In the genomic region with DNA sequence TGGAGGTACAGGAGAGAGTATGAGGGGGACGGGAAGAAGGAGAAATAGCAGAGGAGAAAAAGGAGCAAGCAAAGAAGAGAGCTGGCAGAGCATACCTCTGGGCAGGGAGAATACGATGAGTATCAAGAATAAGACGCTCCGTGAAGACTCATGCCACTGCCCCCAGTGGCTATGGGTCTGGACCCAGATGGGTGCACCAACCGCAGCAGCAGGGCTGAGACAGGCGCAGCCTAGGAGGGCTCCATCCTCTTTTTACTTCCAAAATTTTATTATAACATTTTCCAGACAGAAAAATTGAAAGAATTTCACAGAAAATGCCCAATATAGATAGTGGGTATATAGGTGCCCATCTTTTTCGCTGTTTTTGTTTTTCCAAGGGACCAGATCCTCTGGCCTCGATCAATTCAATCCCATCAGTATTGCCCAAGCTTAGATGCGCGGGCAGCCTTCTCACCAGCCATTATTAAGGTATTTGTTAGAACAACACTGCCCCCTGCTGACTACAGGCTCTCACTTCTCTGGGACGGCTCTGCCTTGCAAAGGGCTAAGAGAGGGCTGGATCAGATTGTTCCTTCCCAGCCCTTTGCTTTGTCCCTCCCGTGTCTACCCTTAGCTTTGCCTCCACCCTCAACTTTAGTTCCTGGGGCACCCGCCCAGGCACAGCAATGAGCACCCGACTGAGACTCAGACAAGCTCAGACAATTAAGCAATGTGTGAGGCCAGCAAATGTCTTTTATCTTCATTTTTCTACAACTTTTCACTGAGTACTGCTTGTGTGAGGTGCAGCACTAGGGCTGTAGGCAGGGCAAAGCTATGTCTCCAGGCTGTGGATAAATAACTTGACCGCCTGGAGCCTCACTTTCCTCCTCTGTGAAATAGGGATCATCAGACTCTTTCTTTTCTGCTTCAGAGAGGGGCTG, we compare ENCODE assay signal across 8 cellular contexts. TPM values are rescaled to one million over a fixed set of nuclear protein-coding genes. Genes with fewer than 3 reads are reported as not detected.
DNase-seq lines count a peak whose midpoint lies in the region; ATAC-seq, FAIRE-seq and TF ChIP-seq lines count a peak whose summit lies in the region.

No MANE protein-coding gene starts in this region.

- FAIRE-seq in GM12892 (lab: Jason Lieb, UNC): peak; percentile 91

- H3K27me3 ChIP-seq in skeletal muscle satellite cell (ENCODE audit: control insufficient read depth, insufficient read depth, low read length): peaks cover 11% of the 10 kb centered on the region

- ATAC-seq in HG02798 (IDR thresholded peaks at IDR 0.05; ENCODE audit: poor library complexity, unreplicated experiment): peak; percentile 89
- ATAC-seq in GM18858 (IDR thresholded peaks at IDR 0.05; ENCODE audit: unreplicated experiment): no peak

- DNase-seq in GM12892 (ENCODE audit: insufficient read length) (peak; percentile 29), NCI-H1436 treated with DMSO at 0.1 percent for 48 hours (lab: John Stamatoyannopoulos, UW) (peak; percentile 12), T-helper 2 cell (peak; percentile 4 to 68 (median 52)), anterior cingulate cortex (lab: John Stamatoyannopoulos, UW) (peak in 55 of 58 donors; percentile 6 to 86 (median 61)), hippocampal formation (lab: John Stamatoyannopoulos, UW) (peak; percentile 66 to 83)

- peak overlapping the region; percentile 28 for H3K9ac ChIP-seq in skeletal muscle satellite cell (ENCODE audit: low read depth, low read length)

- no peaks in the 10 kb centered on the region for H3K36me3 ChIP-seq in skeletal muscle satellite cell (ENCODE audit: insufficient read depth, low read length)

- TF ChIP-seq POLR2A in GM12892 (IDR thresholded peaks at IDR 0.05; ENCODE audit: low read depth, low read length): no peak

- H3K9me3 ChIP-seq in skeletal muscle satellite cell (replicated peaks; ENCODE audit: low read length): no peaks in the 10 kb centered on the region

- peaks cover 28% of the 10 kb centered on the region for H3K4me1 ChIP-seq in skeletal muscle satellite cell (ENCODE audit: control insufficient read depth, insufficient read depth, low read length)

- H3K4me3 ChIP-seq in skeletal muscle satellite cell (ENCODE audit: low read length): no peak overlapping the region

- H3K4me2 ChIP-seq in skeletal muscle satellite cell (ENCODE audit: low read length): no peak overlapping the region

RNA-seq across cellular contexts. Expression of a gene that starts 17.5 kb away (rescaled TPM):
- polyA plus RNA-seq in GM12892 (2012; ENCODE audit: missing spikeins): 0.42 TPM
- under 0.01 TPM in 1 of 2 replicates, not detected in the other for total RNA-seq in skeletal muscle satellite cell (2012; rRNA removed)

Comparison
In these comparisons a context has a peak if more than half of its experiments do, and no peak if none do; other contexts are left out.
1. DNase-seq: peak in every context shown above with its lines; median percentile 74 in hippocampal formation; 61 in anterior cingulate cortex; 52 in T-helper 2 cell; 29 in GM12892; 12 in NCI-H1436 treated with DMSO at 0.1 percent for 48 hours.